ENCODE assay signal across 8 cellular contexts in genomic region chr1:42681771-42682483, GRCh38. TPM values are rescaled to one million over a fixed set of nuclear protein-coding genes. Genes with fewer than 3 reads are reported as not detected.
A peak's percentile ranks its signal among the peaks of the same experiment; 100 is the strongest.
DNase-seq lines count a peak whose midpoint lies in the region; ATAC-seq, FAIRE-seq and TF ChIP-seq lines count a peak whose summit lies in the region.

YBX1 (plus strand) TSS chr1:42682418; CDS start chr1:42682566, 148 bp downstream.

- ATAC-seq in GM18505 (IDR thresholded peaks at IDR 0.05; ENCODE audit: unreplicated experiment): peak; percentile 78
- ATAC-seq in HG02973 (IDR thresholded peaks at IDR 0.05; ENCODE audit: unreplicated experiment): peak; percentile 89
- ATAC-seq in aorta (ENCODE audit: low FRiP score): peak; percentile 99

- intact Hi-C loops in aorta (cut with DNase I): loop anchor here (5.0 to 10.0 kb wide), 3 partner anchors 163 to 345 kb away; partner anchors contain the start of genes FOXJ3 (in 1 of the 2), PPCS (in 1 of the 2), ZMYND12 (in 1 of the 2) and ZNF691 (in 1 of the 2)

- DNase-seq in NCI-H2029 (lab: John Stamatoyannopoulos, UW) (peak; percentile 100), T-helper 22 cell (ENCODE audit: low read depth) (peak; percentile 90), astrocyte (ENCODE audit: low read depth) (peak; percentile 98), hepatic stellate cell (ENCODE audit: low spot score) (peak; percentile 99), aorta (peak; percentile 97)

- no peak for FAIRE-seq in astrocyte (lab: Jason Lieb, UNC)

- H4K20me1 ChIP-seq in astrocyte (ENCODE audit: insufficient read depth, low read length): peaks cover 40% of the 10 kb centered on the region

- H3K9me3 ChIP-seq in astrocyte (ENCODE audit: insufficient read depth, low read depth, low read length) (no peaks in the 10 kb centered on the region), aorta (ENCODE audit: control insufficient read depth, low read length) (no peaks in the 10 kb centered on the region)

- H3K4me1 Mint-ChIP-seq in astrocyte (ENCODE audit: low read depth, unreplicated experiment): peaks cover 25% of the 10 kb centered on the region

- H3K36me3 Mint-ChIP-seq in astrocyte (ENCODE audit: low read depth, unreplicated experiment): peaks cover 6% of the 10 kb centered on the region

- H3K9ac ChIP-seq in astrocyte (ENCODE audit: low read length) (peak within 1 kb of the TSS; percentile 92), rectal smooth muscle tissue (ENCODE audit: low read length) (peak within 1 kb of the TSS; percentile 20)

- peak; percentile 87 for TF ChIP-seq POLR2A in GM18505 (IDR thresholded peaks at IDR 0.05; ENCODE audit: borderline replicate concordance, extremely low read depth, insufficient read depth, insufficient read length)

- peaks cover 56% of the 10 kb centered on the region for H3K79me2 ChIP-seq in astrocyte (ENCODE audit: insufficient read depth, low read length)

- no peaks in the 10 kb centered on the region for H3K27me3 Mint-ChIP-seq in astrocyte (ENCODE audit: low read depth, unreplicated experiment)

- H3K27me3 ChIP-seq in astrocyte (ENCODE audit: insufficient read depth, low read length): no peaks in the 10 kb centered on the region
- H3K27me3 ChIP-seq in rectal smooth muscle tissue (ENCODE audit: control insufficient read depth, insufficient read depth, low read length): no peaks in the 10 kb centered on the region
- no peaks in the 10 kb centered on the region for H3K27me3 ChIP-seq in aorta (ENCODE audit: control insufficient read depth in 1 of 2, insufficient read depth in 2 of 2, low read length in 1 of 2)

- peak within 1 kb of the TSS; percentile 90 for H3K4me3 ChIP-seq in astrocyte (ENCODE audit: insufficient read depth, low read depth, low read length)
- peak within 1 kb of the TSS; percentile 75 for H3K4me3 ChIP-seq in rectal smooth muscle tissue (ENCODE audit: low read length)
- peak within 1 kb of the TSS; percentile 95 to 96 for H3K4me3 ChIP-seq in aorta (ENCODE audit: low read length in 2 of 2)

- H3K27ac ChIP-seq in astrocyte (ENCODE audit: low read depth, low read length) (peak within 1 kb of the TSS; percentile 77), rectal smooth muscle tissue (ENCODE audit: low read depth, low read length) (peak within 1 kb of the TSS; percentile 87), aorta (ENCODE audit: low read depth in 1 of 2, low read length in 2 of 2) (peak within 1 kb of the TSS in 1 of 2 donors; percentile 83)

- H3K4me1 ChIP-seq in astrocyte (ENCODE audit: insufficient read depth, low read length) (peaks cover 21% of the 10 kb centered on the region), rectal smooth muscle tissue (ENCODE audit: control insufficient read depth, insufficient read depth, low read length) (peaks cover 16% of the 10 kb centered on the region), aorta (ENCODE audit: control insufficient read depth in 1 of 2, insufficient read depth in 2 of 2, low read length in 2 of 2) (peaks cover 8 to 11% of the 10 kb centered on the region in 2 donors)

- peaks cover 9% of the 10 kb centered on the region for H3K36me3 ChIP-seq in astrocyte (ENCODE audit: insufficient read depth, low read length)
- peaks cover 4% of the 10 kb centered on the region for H3K36me3 ChIP-seq in rectal smooth muscle tissue (ENCODE audit: control insufficient read depth, insufficient read depth, low read length)
- peaks cover 0 to 2% of the 10 kb centered on the region in 2 donors for H3K36me3 ChIP-seq in aorta (ENCODE audit: control insufficient read depth in 1 of 2, insufficient read depth in 2 of 2, low read length in 1 of 2)

- no peak for TF ChIP-seq CTCF in astrocyte (IDR thresholded peaks at IDR 0.05; ENCODE audit: insufficient read depth, low read depth, low read length)

- peak within 1 kb of the TSS; percentile 93 for H3K27ac Mint-ChIP-seq in astrocyte (ENCODE audit: unreplicated experiment)

- peak within 1 kb of the TSS; percentile 74 for H2AFZ ChIP-seq in astrocyte (ENCODE audit: low read depth, low read length)

- peak within 1 kb of the TSS; percentile 93 for H3K4me2 ChIP-seq in astrocyte (ENCODE audit: low read length)

- no peaks in the 10 kb centered on the region for H3K9me3 Mint-ChIP-seq in astrocyte (ENCODE audit: unreplicated experiment)

- H3K4me3 Mint-ChIP-seq in astrocyte (ENCODE audit: unreplicated experiment): peak within 1 kb of the TSS; percentile 94

- 0% methylated on average over 53 of the region's 53 CpGs for WGBS in aorta, 2 donors

RNA-seq across cellular contexts. Expression of gene YBX1, which starts in this region (rescaled TPM):
- 744 and 872 TPM in 2 replicates for total RNA-seq in astrocyte
- total RNA-seq in aorta: 100 to 1,000 TPM; 393 to 498 TPM
- polyA plus RNA-seq in aorta: 1,000 to 10,000 TPM in 1 of 2 donors, 100 to 1,000 TPM in 1; 816 to 1,633 TPM
